In the genomic region with DNA sequence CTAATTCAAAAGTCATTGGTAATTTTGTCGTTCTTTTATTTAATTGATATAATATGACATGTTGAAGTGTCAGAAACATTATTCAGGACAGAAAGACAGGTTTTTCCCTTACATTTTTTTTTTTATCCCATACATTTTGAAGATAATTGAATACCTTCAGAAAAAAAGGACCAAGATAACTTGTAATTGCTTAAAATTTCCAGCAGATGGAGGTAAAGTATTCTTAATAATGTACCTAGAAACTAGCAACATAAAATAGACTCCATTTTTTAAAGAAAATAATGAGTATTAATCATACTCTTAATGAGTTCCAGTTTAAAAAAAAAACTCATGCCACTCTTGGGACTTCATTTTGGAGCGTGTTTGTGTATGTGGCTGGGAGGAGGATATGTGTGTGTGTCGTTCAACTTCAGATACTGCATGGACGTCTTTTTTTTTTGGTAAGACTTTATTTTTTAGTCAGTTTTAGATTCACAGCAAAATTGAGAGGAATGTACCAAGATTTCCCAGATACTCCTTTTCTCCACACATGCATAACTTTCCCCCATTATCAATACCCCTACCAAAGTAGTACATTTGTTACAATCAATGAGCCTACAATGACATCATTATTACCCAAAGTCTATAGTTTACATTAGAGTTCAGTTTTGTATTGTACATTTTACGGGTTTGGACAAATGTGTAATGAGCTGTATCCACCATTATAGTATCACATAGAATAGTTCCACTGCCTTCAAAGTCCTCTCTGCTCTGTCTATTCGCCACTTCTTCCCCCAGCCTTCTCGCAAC, we compare ENCODE assay signal across 8 cellular contexts.
A peak's percentile ranks its signal among the peaks of the same experiment; 100 is the strongest.
DNase-seq lines count a peak whose midpoint lies in the region; ATAC-seq and TF ChIP-seq lines count a peak whose summit lies in the region.

No MANE protein-coding gene starts in this region.

- no peak for TF ChIP-seq EP300 in transverse colon (IDR thresholded peaks at IDR 0.05; ENCODE audit: low read depth)

- H3K36me3 ChIP-seq in right atrium auricular region (no peaks in the 10 kb centered on the region), transverse colon (no peaks in the 10 kb centered on the region)

- H3K4me3 ChIP-seq in right atrium auricular region = no peak overlapping the region
- no peak overlapping the region for H3K4me3 ChIP-seq in transverse colon

- TF ChIP-seq CTCF in right atrium auricular region (IDR thresholded peaks at IDR 0.05) (peak; percentile 31 to 66), transverse colon (IDR thresholded peaks at IDR 0.05) (peak; percentile 43 to 54 (median 50))

- no peak overlapping the region for H3K27ac ChIP-seq in right atrium auricular region
- no peak overlapping the region for H3K27ac ChIP-seq in transverse colon

- DNase-seq in DMS53 treated with DMSO at 0.1 percent for 48 hours (lab: John Stamatoyannopoulos, UW; ENCODE audit: unreplicated experiment) (peak; percentile 30), HT-29 (ENCODE audit: low spot score) (peak; percentile 33), right atrium auricular region (ENCODE audit: low spot score) (no peak), transverse colon (no peak), activated T-cell treated with anti-CD3 and anti-CD28 coated beads for 4 hours (no peak)
- no peak for DNase-seq in activated effector memory CD4-positive, alpha-beta T cell treated with Interleukin-2 at 50 U/mL for 16 hours

- 45% methylated on average over 7 of the region's 7 CpGs for WGBS in transverse colon (ENCODE audit: low coverage in 1 of 2), 2 donors

- no peak for TF ChIP-seq POLR2A in transverse colon (IDR thresholded peaks at IDR 0.05)

- no peaks in the 10 kb centered on the region for H3K27me3 ChIP-seq in right atrium auricular region
- no peaks in the 10 kb centered on the region for H3K27me3 ChIP-seq in transverse colon

- ATAC-seq in SK-N-SH treated with all-trans-retinoic acid at 6 μM for 48 hours (peak; percentile 74), GM18861 (IDR thresholded peaks at IDR 0.05; ENCODE audit: unreplicated experiment) (no peak)

- no peaks in the 10 kb centered on the region for H3K4me1 ChIP-seq in right atrium auricular region
- no peaks in the 10 kb centered on the region for H3K4me1 ChIP-seq in transverse colon

- in situ Hi-C loops in transverse colon (cut with MboI; ENCODE audit: low pct_ligation_motif_present in 1 of 4, low pct_unique_long_range_greater_than_20kb in 1 of 4, low sequenced_read_pairs in 3 of 4) = loop anchor here in 2 of 4 donors (25.0 kb wide), 1 partner anchor 216 kb away; no protein-coding TSS in a partner anchor

- intact Hi-C loops in transverse colon (cut with DNase I; ENCODE audit: low total_unique reads) = no loop called here

- H3K9me3 ChIP-seq in right atrium auricular region = no peaks in the 10 kb centered on the region
- H3K9me3 ChIP-seq in transverse colon = no peaks in the 10 kb centered on the region

TF ChIP-seq in SK-N-SH treated with all-trans-retinoic acid at 6 μM for 48 hours, 23 proteins besides CTCF, POLR2A, EP300 and RAD21:
- no peak for TF ChIP-seq TOX (CRISPR knock-in tag; IDR thresholded peaks at IDR 0.05; ENCODE audit: borderline replicate concordance)

Comparison
In these comparisons a context has a peak if more than half of its experiments do, and no peak if none do; other contexts are left out.
1. DNase-seq: peak in DMS53 treated with DMSO at 0.1 percent for 48 hours (single experiment) and HT-29 (single experiment); none in right atrium auricular region (single experiment), transverse colon (single experiment), activated T-cell treated with anti-CD3 and anti-CD28 coated beads for 4 hours (single experiment) and activated effector memory CD4-positive, alpha-beta T cell treated with Interleukin-2 at 50 U/mL for 16 hours (single experiment).